2 cellular contexts compared by ENCODE assay signal in genomic region chr17:29835438-29836351, GRCh38.
TF ChIP-seq lines count a peak whose summit lies in the region.

No MANE protein-coding gene starts in this region.

TF ChIP-seq in IMR-90, 13 proteins besides CTCF, POLR2A, EP300 and RAD21:
- no peak for TF ChIP-seq BHLHE40 (IDR thresholded peaks at IDR 0.05; ENCODE audit: low read depth, low read length)
- no peak for TF ChIP-seq MAZ (IDR thresholded peaks at IDR 0.05; ENCODE audit: borderline replicate concordance, low read depth, low read length)
- TF ChIP-seq ELK1 (IDR thresholded peaks at IDR 0.05; ENCODE audit: borderline replicate concordance, low read depth, low read length), result no peak
- no peak for TF ChIP-seq CEBPB (IDR thresholded peaks at IDR 0.05; ENCODE audit: low read depth, low read length)
- TF ChIP-seq FOS (IDR thresholded peaks at IDR 0.05; ENCODE audit: low read depth, low read length), result no peak
- TF ChIP-seq SMC3 (IDR thresholded peaks at IDR 0.05; ENCODE audit: low read depth, low read length), result no peak
- TF ChIP-seq MXI1 (IDR thresholded peaks at IDR 0.05; ENCODE audit: borderline replicate concordance, low read depth, low read length), result no peak
- TF ChIP-seq NFE2L2 (IDR thresholded peaks at IDR 0.05; ENCODE audit: low read depth, low read length), result no peak
- TF ChIP-seq RFX5 (IDR thresholded peaks at IDR 0.05; ENCODE audit: low read depth, low read length), result no peak
- TF ChIP-seq RCOR1 (IDR thresholded peaks at IDR 0.05; ENCODE audit: insufficient replicate concordance, low read length), result no peak
- TF ChIP-seq CHD1 (IDR thresholded peaks at IDR 0.05; ENCODE audit: low read depth, low read length), result no peak

TF ChIP-seq in GM12878, 131 proteins besides CTCF, POLR2A, EP300 and RAD21:
- TF ChIP-seq KAT2A (conservative IDR thresholded peaks at IDR 0.05; ENCODE audit: control insufficient read depth, low read depth, low read length) (no peak), WRNIP1 (IDR thresholded peaks at IDR 0.05; ENCODE audit: borderline replicate concordance, low read depth, low read length) (no peak), KLF5 (IDR thresholded peaks at IDR 0.05; ENCODE audit: partially characterized antibody) (no peak), IKZF1 (conservative IDR thresholded peaks at IDR 0.05) (peak; percentile 26; the same call in 1 of the 2 replicates), ZNF592 (IDR thresholded peaks at IDR 0.05) (no peak), IKZF2 (IDR thresholded peaks at IDR 0.05) (0 out of 4 replicates have a peak, but pooled peaks of 1 of the 2 experiments have one; percentile 11)
